In genomic region chr11:1234054-1234720, GRCh38 we compare ENCODE assay signal across 30 cellular contexts. TPM values are rescaled to one million over a fixed set of nuclear protein-coding genes. Genes with fewer than 3 reads are reported as not detected.
DNase-seq lines count a peak whose midpoint lies in the region; ATAC-seq and TF ChIP-seq lines count a peak whose summit lies in the region.
"Had no signal": no experiment of that assay in that cellular context is flagged by ENCODE, and none has a peak within 500 bp of the region (broad histone marks: within the 10 kb centered on the region; RNA-seq: fewer than 3 reads in every experiment).

No MANE protein-coding gene starts in this region.

- H3K79me1 ChIP-seq in neuronal stem cell (ENCODE audit: low read depth, low read length): no peaks in the 10 kb centered on the region

- H3K9me3 ChIP-seq in HEK293 (ENCODE audit: control insufficient read depth, insufficient read depth, low read depth, low read length): no peaks in the 10 kb centered on the region
- no peaks in the 10 kb centered on the region for H3K9me3 ChIP-seq in neuronal stem cell (replicated peaks in 1 of 2; ENCODE audit: control insufficient read depth in 2 of 2, insufficient read depth in 1 of 2, low read depth in 1 of 2, low read length in 2 of 2)
- H3K9me3 ChIP-seq in Peyer's patch: no peaks in the 10 kb centered on the region
- no peaks in the 10 kb centered on the region for H3K9me3 ChIP-seq in smooth muscle cell (replicated peaks; ENCODE audit: low read depth)
- H3K9me3 ChIP-seq: thoracic aorta had no signal

- no peak for ATAC-seq in left cardiac atrium
- ATAC-seq in HG03571 (IDR thresholded peaks at IDR 0.05; ENCODE audit: unreplicated experiment): no peak
- no peak for ATAC-seq in GM19452 (IDR thresholded peaks at IDR 0.05; ENCODE audit: unreplicated experiment)
- ATAC-seq: activated naive CD4-positive, alpha-beta T cell treated with anti-CD3 and anti-CD28 coated beads, Interleukin-2, amount 50 U/mL, for 72 hours; T-cell had no signal

- H2AFZ ChIP-seq in neuronal stem cell (ENCODE audit: low read length) (no peak overlapping the region), smooth muscle cell (ENCODE audit: low read depth) (no peak overlapping the region)
- H2AFZ ChIP-seq: parathyroid adenoma had no signal

- TF ChIP-seq POLR2A in Peyer's patch (IDR thresholded peaks at IDR 0.05): no peak

- no peak overlapping the region for H3K4me3 Mint-ChIP-seq in CD14-positive monocyte
- H3K4me3 Mint-ChIP-seq: CD4-positive, alpha-beta T cell; central memory CD8-positive, alpha-beta T cell; memory B cell; naive B cell; stimulated activated memory B cell treated with anti-CD40 and anti-IgM and Interleukin-4, amounts not matched to agents 10 μg/mL and 1 μg/mL and 100 μg/mL, for 72 hours; T-cell had no signal

- H3K36me3 Mint-ChIP-seq in CD14-positive monocyte: no peaks in the 10 kb centered on the region
- H3K36me3 Mint-ChIP-seq: activated naive CD4-positive, alpha-beta T cell treated with anti-CD3 and anti-CD28 coated beads, Interleukin-2, amount 50 U/mL, for 72 hours; memory B cell; naive B cell; stimulated activated memory B cell treated with anti-CD40 and anti-IgM and Interleukin-4, amounts not matched to agents 10 μg/mL and 1 μg/mL and 100 μg/mL, for 72 hours; T-cell had no signal

- DNase-seq in CD14-positive monocyte (ENCODE audit: low spot score) (peak; percentile 43), left cardiac atrium (peak; percentile 20), neuronal stem cell (ENCODE audit: low spot score) (no peak), Peyer's patch (no peak), smooth muscle cell (lab: John Stamatoyannopoulos, UW; ENCODE audit: unreplicated experiment) (no peak)
- DNase-seq: activated CD4-positive, alpha-beta T cell treated with anti-CD3 and anti-CD28 coated beads for 48 hours; activated T-cell treated with anti-CD3 and anti-CD28 coated beads, Interleukin-2, amount 50 U/mL, for 48 hours; DMS153; GDM1; hypothalamus; naive B cell; NCI-H1694; NCI-H2171 treated with DMSO at 0.1 percent for 48 hours; NCI-H526 treated with DMSO at 0.1 percent for 48 hours; SIG-M5; T-cell had no signal

- H3K36me3 ChIP-seq in HEK293 (ENCODE audit: control insufficient read depth in 2 of 2, insufficient read depth in 1 of 2, low read length in 2 of 2): no peaks in the 10 kb centered on the region
- H3K36me3 ChIP-seq in neuronal stem cell (replicated peaks in 1 of 2; ENCODE audit: control insufficient read depth in 2 of 2, insufficient read depth in 2 of 2, low read length in 2 of 2): no peaks in the 10 kb centered on the region
- no peaks in the 10 kb centered on the region for H3K36me3 ChIP-seq in Peyer's patch
- H3K36me3 ChIP-seq in smooth muscle cell (ENCODE audit: low read depth): no peaks in the 10 kb centered on the region
- H3K36me3 ChIP-seq: thoracic aorta had no signal

- H3K4ac ChIP-seq in neuronal stem cell (ENCODE audit: low read length): no peak overlapping the region

- H2AK5ac ChIP-seq in neuronal stem cell (ENCODE audit: low read depth, low read length): peak overlapping the region; percentile 28

- H3K18ac ChIP-seq in neuronal stem cell (ENCODE audit: low read length): peak overlapping the region; percentile 83

- peak overlapping the region; percentile 93 for H3K23ac ChIP-seq in neuronal stem cell (ENCODE audit: low read depth, low read length, poor library complexity)

- H3K4me2 ChIP-seq in neuronal stem cell (ENCODE audit: insufficient read depth, low read length, poor library complexity, severe bottlenecking) (no peak overlapping the region), smooth muscle cell (no peak overlapping the region)
- H3K4me2 ChIP-seq: KMS-11 had no signal

- no peaks in the 10 kb centered on the region for H4K20me1 ChIP-seq in smooth muscle cell (ENCODE audit: low read depth)

- intact Hi-C loops in CD14-positive monocyte (cut with micrococcal nuclease) (no loop called here), left cardiac atrium (cut with DNase I) (no loop called here)

- peaks cover 0 to 10% (median 0%) of the 10 kb centered on the region in 3 experiments for H3K27me3 ChIP-seq in neuronal stem cell (ENCODE audit: control insufficient read depth in 3 of 3, insufficient read depth in 3 of 3, low read depth in 1 of 3, low read length in 3 of 3)
- no peaks in the 10 kb centered on the region for H3K27me3 ChIP-seq in Peyer's patch
- H3K27me3 ChIP-seq in smooth muscle cell (ENCODE audit: low read depth): no peaks in the 10 kb centered on the region

- no CpG with 5 or more reads among the region's 22 CpGs for WGBS in neuronal stem cell (ENCODE audit: extremely low coverage in 2 of 2, insufficient read length in 2 of 2, insufficient replicate concordance in 1 of 2), 2 donors
- WGBS in smooth muscle cell (ENCODE audit: low lambda C conversion rate): 90% methylated on average over 17 of the region's 22 CpGs

- H3K27ac ChIP-seq in HEK293 (ENCODE audit: extremely low read depth, low read depth, low read length) (no peak overlapping the region), neuronal stem cell (replicated peaks; ENCODE audit: low read length) (no peak overlapping the region), Peyer's patch (no peak overlapping the region), smooth muscle cell (ENCODE audit: low read depth) (no peak overlapping the region)
- H3K27ac ChIP-seq: KMS-11, parathyroid adenoma, skin epidermis, thoracic aorta had no signal

- H2BK15ac ChIP-seq in neuronal stem cell (ENCODE audit: low read length): peak overlapping the region; percentile 17

- H2BK5ac ChIP-seq in neuronal stem cell (ENCODE audit: low read length): no peak overlapping the region

- CTCF ChIA-PET in HEK293 (lab: Yijun Ruan, JAX): interaction anchor here (0.5 kb wide), 1 partner anchor 13 kb away, joined by 3 read pairs; no protein-coding TSS in a partner anchor

- no peak overlapping the region for H3K4me3 ChIP-seq in HEK293 (ENCODE audit: low read depth, low read length)
- H3K4me3 ChIP-seq in neuronal stem cell (ENCODE audit: low read length in 2 of 2): no peak overlapping the region
- no peak overlapping the region for H3K4me3 ChIP-seq in Peyer's patch
- H3K4me3 ChIP-seq in smooth muscle cell: no peak overlapping the region
- H3K4me3 ChIP-seq: skin epidermis, thoracic aorta had no signal

- no peaks in the 10 kb centered on the region for H3K4me1 Mint-ChIP-seq in CD14-positive monocyte
- H3K4me1 Mint-ChIP-seq: central memory CD8-positive, alpha-beta T cell; memory B cell; naive B cell; stimulated activated memory B cell treated with anti-CD40 and anti-IgM and Interleukin-4, amounts not matched to agents 10 μg/mL and 1 μg/mL and 100 μg/mL, for 72 hours; T-cell had no signal

- H3K9ac ChIP-seq in neuronal stem cell (ENCODE audit: low read depth, low read length, poor library complexity) (no peak overlapping the region), smooth muscle cell (ENCODE audit: low read depth) (no peak overlapping the region)
- H3K9ac ChIP-seq: KMS-11, parathyroid adenoma had no signal

- H4K91ac ChIP-seq in neuronal stem cell (ENCODE audit: low read depth, low read length, poor library complexity): no peak overlapping the region

- H2BK12ac ChIP-seq in neuronal stem cell (ENCODE audit: low read length): no peak overlapping the region

- H3F3A ChIP-seq in smooth muscle cell (ENCODE audit: low read depth): no peaks in the 10 kb centered on the region

- no peaks in the 10 kb centered on the region for H3K79me2 ChIP-seq in smooth muscle cell (ENCODE audit: low read depth)
- H3K79me2 ChIP-seq: parathyroid adenoma had no signal

- POLR2A ChIA-PET in HEK293 (lab: Yijun Ruan, JAX): no interaction called here

- TF ChIP-seq CTCF in CD14-positive monocyte (IDR thresholded peaks at IDR 0.05): no peak
- no peak for TF ChIP-seq CTCF in HEK293 (tag by site-specific recombination; IDR thresholded peaks at IDR 0.05)
- TF ChIP-seq CTCF in Peyer's patch (IDR thresholded peaks at IDR 0.05): no peak
- TF ChIP-seq CTCF in smooth muscle cell (IDR thresholded peaks at IDR 0.05; ENCODE audit: borderline replicate concordance, insufficient read depth, poor library complexity, severe bottlenecking): no peak

- H4K8ac ChIP-seq in neuronal stem cell (ENCODE audit: low read depth, low read length): peak overlapping the region; percentile 17

- H3K9me3 Mint-ChIP-seq in CD14-positive monocyte: no peaks in the 10 kb centered on the region
- H3K9me3 Mint-ChIP-seq: activated naive CD4-positive, alpha-beta T cell treated with anti-CD3 and anti-CD28 coated beads, Interleukin-2, amount 50 U/mL, for 72 hours; CD4-positive, alpha-beta T cell; central memory CD8-positive, alpha-beta T cell; memory B cell; naive B cell; stimulated activated memory B cell treated with anti-CD40 and anti-IgM and Interleukin-4, amounts not matched to agents 10 μg/mL and 1 μg/mL and 100 μg/mL, for 72 hours; T-cell had no signal

- no peak overlapping the region for H2BK120ac ChIP-seq in neuronal stem cell (ENCODE audit: low read depth, low read length)

- H3K4me1 ChIP-seq in HEK293 (ENCODE audit: control insufficient read depth, insufficient read depth, low read length) (no peaks in the 10 kb centered on the region), neuronal stem cell (ENCODE audit: control insufficient read depth in 2 of 2, insufficient read depth in 1 of 2, low read depth in 1 of 2, low read length in 2 of 2) (no peaks in the 10 kb centered on the region), Peyer's patch (peaks cover 0 to 14% (median 0%) of the 10 kb centered on the region in 4 donors), smooth muscle cell (ENCODE audit: low read depth) (no peaks in the 10 kb centered on the region)
- H3K4me1 ChIP-seq: parathyroid adenoma had no signal

- peak overlapping the region; percentile 89 for H3K14ac ChIP-seq in neuronal stem cell (ENCODE audit: low read length)

- H3K27ac Mint-ChIP-seq in CD14-positive monocyte: no peak overlapping the region
- H3K27ac Mint-ChIP-seq: activated naive CD4-positive, alpha-beta T cell treated with anti-CD3 and anti-CD28 coated beads, Interleukin-2, amount 50 U/mL, for 72 hours; CD4-positive, alpha-beta T cell; memory B cell; naive B cell; stimulated activated memory B cell treated with anti-CD40 and anti-IgM and Interleukin-4, amounts not matched to agents 10 μg/mL and 1 μg/mL and 100 μg/mL, for 72 hours; T-cell had no signal

- peaks cover 0 to 9% (median 3%) of the 10 kb centered on the region in 3 donors for H3K27me3 Mint-ChIP-seq in CD14-positive monocyte (ENCODE audit: low read depth in 3 of 3)
- H3K27me3 Mint-ChIP-seq: CD4-positive, alpha-beta T cell; central memory CD8-positive, alpha-beta T cell; naive B cell; T-cell had no signal

TF ChIP-seq in HEK293, 187 proteins besides CTCF, POLR2A, EP300 and RAD21:
- no peak for TF ChIP-seq ZBTB21 (tag by site-specific recombination; IDR thresholded peaks at IDR 0.05)
- TF ChIP-seq KLF1 (tag by site-specific recombination; IDR thresholded peaks at IDR 0.05): 0 out of 2 replicates have a peak, but pooled peaks have one; percentile 2
- no peak for TF ChIP-seq GLI4 (tag by site-specific recombination; IDR thresholded peaks at IDR 0.05)
TF ChIP-seq in HEK293: peak in this region for 1.

RNA-seq across cellular contexts. Expression of gene MUC5B, which starts 11.3 kb away (rescaled TPM):
- polyA plus RNA-seq in CD14-positive monocyte (not detected), smooth muscle cell (0.15 TPM in 1 of 2 replicates, not detected in the other)
- total RNA-seq in left cardiac atrium (not detected), Peyer's patch (10 to 100 TPM in 2 of 4 donors, 1 to 10 TPM in 1, under 1 TPM in 1; 0.18 to 25.6 (median 10.5) TPM), smooth muscle cell (not detected in 2 replicates)
- 0.01 TPM for polyA plus RNA-seq in neuronal stem cell (2013, experiment 1 of 2)
- polyA plus RNA-seq in neuronal stem cell (2013, experiment 2 of 2): under 0.01 TPM
- total RNA-seq: activated naive CD4-positive, alpha-beta T cell treated with anti-CD3 and anti-CD28 coated beads, Interleukin-2, amount 50 U/mL, for 72 hours; astrocyte; CD4-positive, alpha-beta T cell; frontal cortex; thoracic aorta had no signal

Comparison
In these comparisons a context has a peak if more than half of its experiments do, and no peak if none do; other contexts are left out.
1. DNase-seq: peak in CD14-positive monocyte (single experiment) and left cardiac atrium (single experiment); none in neuronal stem cell (single experiment), Peyer's patch (0 of 3) and smooth muscle cell (single experiment).